2 cellular contexts compared by ENCODE assay signal in the genomic region with DNA sequence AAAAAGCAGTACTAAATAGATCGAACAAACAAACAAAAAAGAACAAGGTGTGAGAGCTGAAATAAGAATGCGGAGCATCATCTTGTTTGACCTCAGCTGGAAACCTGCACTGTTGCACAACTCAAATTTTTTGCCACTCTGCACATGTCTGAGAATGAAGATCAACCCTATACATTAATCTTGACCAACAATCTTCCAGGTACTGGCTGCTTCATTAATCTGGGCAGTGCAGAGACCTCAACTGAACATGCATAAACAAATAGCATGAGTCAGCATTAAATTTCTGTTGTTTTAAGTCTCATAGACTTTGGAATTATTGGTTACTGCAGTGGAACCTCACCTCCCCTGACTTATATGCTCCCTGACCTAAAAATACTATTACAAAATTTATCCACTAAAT.
TF ChIP-seq lines count a peak whose summit lies in the region.

No MANE protein-coding gene starts in this region.

TF ChIP-seq in GM23338, 12 proteins besides CTCF, POLR2A, EP300 and RAD21 (continued from another document and continues in another):
- TF ChIP-seq, protein P1, sequence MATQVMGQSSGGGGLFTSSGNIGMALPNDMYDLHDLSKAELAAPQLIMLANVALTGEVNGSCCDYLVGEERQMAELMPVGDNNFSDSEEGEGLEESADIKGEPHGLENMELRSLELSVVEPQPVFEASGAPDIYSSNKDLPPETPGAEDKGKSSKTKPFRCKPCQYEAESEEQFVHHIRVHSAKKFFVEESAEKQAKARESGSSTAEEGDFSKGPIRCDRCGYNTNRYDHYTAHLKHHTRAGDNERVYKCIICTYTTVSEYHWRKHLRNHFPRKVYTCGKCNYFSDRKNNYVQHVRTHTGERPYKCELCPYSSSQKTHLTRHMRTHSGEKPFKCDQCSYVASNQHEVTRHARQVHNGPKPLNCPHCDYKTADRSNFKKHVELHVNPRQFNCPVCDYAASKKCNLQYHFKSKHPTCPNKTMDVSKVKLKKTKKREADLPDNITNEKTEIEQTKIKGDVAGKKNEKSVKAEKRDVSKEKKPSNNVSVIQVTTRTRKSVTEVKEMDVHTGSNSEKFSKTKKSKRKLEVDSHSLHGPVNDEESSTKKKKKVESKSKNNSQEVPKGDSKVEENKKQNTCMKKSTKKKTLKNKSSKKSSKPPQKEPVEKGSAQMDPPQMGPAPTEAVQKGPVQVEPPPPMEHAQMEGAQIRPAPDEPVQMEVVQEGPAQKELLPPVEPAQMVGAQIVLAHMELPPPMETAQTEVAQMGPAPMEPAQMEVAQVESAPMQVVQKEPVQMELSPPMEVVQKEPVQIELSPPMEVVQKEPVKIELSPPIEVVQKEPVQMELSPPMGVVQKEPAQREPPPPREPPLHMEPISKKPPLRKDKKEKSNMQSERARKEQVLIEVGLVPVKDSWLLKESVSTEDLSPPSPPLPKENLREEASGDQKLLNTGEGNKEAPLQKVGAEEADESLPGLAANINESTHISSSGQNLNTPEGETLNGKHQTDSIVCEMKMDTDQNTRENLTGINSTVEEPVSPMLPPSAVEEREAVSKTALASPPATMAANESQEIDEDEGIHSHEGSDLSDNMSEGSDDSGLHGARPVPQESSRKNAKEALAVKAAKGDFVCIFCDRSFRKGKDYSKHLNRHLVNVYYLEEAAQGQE (IDR thresholded peaks at IDR 0.05; ENCODE audit: unreplicated experiment) = no peak
- TF ChIP-seq JUNB (IDR thresholded peaks at IDR 0.05; ENCODE audit: unreplicated experiment) (no peak), ZNF331 (CRISPR knock-in tag; IDR thresholded peaks at IDR 0.05; ENCODE audit: low read depth) (no peak), ZNF462 (CRISPR knock-in tag; IDR thresholded peaks at IDR 0.05) (no peak), CREB1 (CRISPR knock-in tag; IDR thresholded peaks at IDR 0.05; ENCODE audit: low read depth) (no peak), ZNF114 (CRISPR knock-in tag; IDR thresholded peaks at IDR 0.05) (no peak), NANOG (IDR thresholded peaks at IDR 0.05; ENCODE audit: borderline replicate concordance) (no peak), EZH2phosphoT487 (IDR thresholded peaks at IDR 0.05; ENCODE audit: unreplicated experiment) (no peak), POLR2AphosphoS5 (IDR thresholded peaks at IDR 0.05; ENCODE audit: low read depth) (no peak)
- TF ChIP-seq, protein P2, sequence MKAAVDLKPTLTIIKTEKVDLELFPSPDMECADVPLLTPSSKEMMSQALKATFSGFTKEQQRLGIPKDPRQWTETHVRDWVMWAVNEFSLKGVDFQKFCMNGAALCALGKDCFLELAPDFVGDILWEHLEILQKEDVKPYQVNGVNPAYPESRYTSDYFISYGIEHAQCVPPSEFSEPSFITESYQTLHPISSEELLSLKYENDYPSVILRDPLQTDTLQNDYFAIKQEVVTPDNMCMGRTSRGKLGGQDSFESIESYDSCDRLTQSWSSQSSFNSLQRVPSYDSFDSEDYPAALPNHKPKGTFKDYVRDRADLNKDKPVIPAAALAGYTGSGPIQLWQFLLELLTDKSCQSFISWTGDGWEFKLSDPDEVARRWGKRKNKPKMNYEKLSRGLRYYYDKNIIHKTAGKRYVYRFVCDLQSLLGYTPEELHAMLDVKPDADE (IDR thresholded peaks at IDR 0.05) = no peak

TF ChIP-seq in K562, 482 proteins besides CTCF, POLR2A, EP300 and RAD21 (continued from another document):
- TF ChIP-seq, protein P3, sequence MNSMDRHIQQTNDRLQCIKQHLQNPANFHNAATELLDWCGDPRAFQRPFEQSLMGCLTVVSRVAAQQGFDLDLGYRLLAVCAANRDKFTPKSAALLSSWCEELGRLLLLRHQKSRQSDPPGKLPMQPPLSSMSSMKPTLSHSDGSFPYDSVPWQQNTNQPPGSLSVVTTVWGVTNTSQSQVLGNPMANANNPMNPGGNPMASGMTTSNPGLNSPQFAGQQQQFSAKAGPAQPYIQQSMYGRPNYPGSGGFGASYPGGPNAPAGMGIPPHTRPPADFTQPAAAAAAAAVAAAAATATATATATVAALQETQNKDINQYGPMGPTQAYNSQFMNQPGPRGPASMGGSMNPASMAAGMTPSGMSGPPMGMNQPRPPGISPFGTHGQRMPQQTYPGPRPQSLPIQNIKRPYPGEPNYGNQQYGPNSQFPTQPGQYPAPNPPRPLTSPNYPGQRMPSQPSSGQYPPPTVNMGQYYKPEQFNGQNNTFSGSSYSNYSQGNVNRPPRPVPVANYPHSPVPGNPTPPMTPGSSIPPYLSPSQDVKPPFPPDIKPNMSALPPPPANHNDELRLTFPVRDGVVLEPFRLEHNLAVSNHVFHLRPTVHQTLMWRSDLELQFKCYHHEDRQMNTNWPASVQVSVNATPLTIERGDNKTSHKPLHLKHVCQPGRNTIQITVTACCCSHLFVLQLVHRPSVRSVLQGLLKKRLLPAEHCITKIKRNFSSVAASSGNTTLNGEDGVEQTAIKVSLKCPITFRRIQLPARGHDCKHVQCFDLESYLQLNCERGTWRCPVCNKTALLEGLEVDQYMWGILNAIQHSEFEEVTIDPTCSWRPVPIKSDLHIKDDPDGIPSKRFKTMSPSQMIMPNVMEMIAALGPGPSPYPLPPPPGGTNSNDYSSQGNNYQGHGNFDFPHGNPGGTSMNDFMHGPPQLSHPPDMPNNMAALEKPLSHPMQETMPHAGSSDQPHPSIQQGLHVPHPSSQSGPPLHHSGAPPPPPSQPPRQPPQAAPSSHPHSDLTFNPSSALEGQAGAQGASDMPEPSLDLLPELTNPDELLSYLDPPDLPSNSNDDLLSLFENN (IDR thresholded peaks at IDR 0.05; ENCODE audit: low read depth in 2 of 2, low read length in 2 of 2) = no peak
- TF ChIP-seq TEAD4 (IDR thresholded peaks at IDR 0.05; ENCODE audit: low read length) = peak; percentile 44; the same call in 1 of the 2 replicates
- no peak for TF ChIP-seq TEAD4 (CRISPR knock-in tag; IDR thresholded peaks at IDR 0.05; ENCODE audit: borderline replicate concordance)
- no peak for TF ChIP-seq ZNF175 (CRISPR knock-in tag; IDR thresholded peaks at IDR 0.05; ENCODE audit: low read depth)
- no peak for TF ChIP-seq EZH2 (IDR thresholded peaks at IDR 0.05; ENCODE audit: borderline replicate concordance, low read depth, low read length)
- TF ChIP-seq BACH1 (tag; IDR thresholded peaks at IDR 0.05) = peak; percentile 45; the same call in 1 of the 2 replicates
- TF ChIP-seq SNAPC5 (CRISPR knock-in tag; IDR thresholded peaks at IDR 0.05) = no peak
- TF ChIP-seq XRCC5 (IDR thresholded peaks at IDR 0.05; ENCODE audit: low read depth, low read length) = no peak
- TF ChIP-seq NFE2 (IDR thresholded peaks at IDR 0.05; ENCODE audit: low read depth) = peak; percentile 83
- 0 out of 2 replicates have a peak, but pooled peaks have one; percentile 36 for TF ChIP-seq SMARCA4 (IDR thresholded peaks at IDR 0.05)
- no peak for TF ChIP-seq HLTF (IDR thresholded peaks at IDR 0.05)
- peak; percentile 50 for TF ChIP-seq CBFA2T3 (IDR thresholded peaks at IDR 0.05)
- 0 out of 4 replicates have a peak, but pooled peaks of 1 of the 2 experiments have one; percentile 39 for TF ChIP-seq TRIM24 (IDR thresholded peaks at IDR 0.05)
- TF ChIP-seq CHD1 (IDR thresholded peaks at IDR 0.05; ENCODE audit: low read length) = no peak
- no peak for TF ChIP-seq LARP7 (IDR thresholded peaks at IDR 0.05)
- TF ChIP-seq FIP1L1 (IDR thresholded peaks at IDR 0.05; ENCODE audit: low read depth, low read length, poor library complexity, severe bottlenecking) = no peak
- no peak for TF ChIP-seq MCM5 (IDR thresholded peaks at IDR 0.05; ENCODE audit: low read depth)
- no peak for TF ChIP-seq CREB5 (CRISPR knock-in tag; IDR thresholded peaks at IDR 0.05)
- no peak for TF ChIP-seq CREB1 (IDR thresholded peaks at IDR 0.05)
- no peak for TF ChIP-seq CREB1 (CRISPR knock-in tag; IDR thresholded peaks at IDR 0.05)
- TF ChIP-seq ZNF253 (CRISPR knock-in tag; conservative IDR thresholded peaks at IDR 0.05) = no peak
- peak; percentile 63 for TF ChIP-seq ARID1B (IDR thresholded peaks at IDR 0.05)
- TF ChIP-seq TBL1XR1 (IDR thresholded peaks at IDR 0.05; ENCODE audit: low read length in 2 of 2) = no peak
- TF ChIP-seq ZNF316 (IDR thresholded peaks at IDR 0.05) = peak; percentile 98
- no peak for TF ChIP-seq MITF (IDR thresholded peaks at IDR 0.05)
- TF ChIP-seq SIX5 (IDR thresholded peaks at IDR 0.05; ENCODE audit: borderline replicate concordance in 1 of 2, insufficient read depth in 1 of 2, low read depth in 1 of 2, low read length in 2 of 2) = no peak
- TF ChIP-seq NFE2L1 (tag; IDR thresholded peaks at IDR 0.05; ENCODE audit: borderline replicate concordance, low read depth) = peak; percentile 64; the same call in 1 of the 2 replicates
- no peak for TF ChIP-seq ZFP30 (CRISPR knock-in tag; IDR thresholded peaks at IDR 0.05; ENCODE audit: borderline replicate concordance)
- no peak for TF ChIP-seq NFIC (IDR thresholded peaks at IDR 0.05)
- TF ChIP-seq MAFG (tag; conservative IDR thresholded peaks at IDR 0.05) = peak; percentile 96
- TF ChIP-seq HDAC2 (IDR thresholded peaks at IDR 0.05) = no peak
- TF ChIP-seq SOX6 (IDR thresholded peaks at IDR 0.05) = 0 out of 2 replicates have a peak, but pooled peaks have one; percentile 23
- no peak for TF ChIP-seq BRF1 (IDR thresholded peaks at IDR 0.05; ENCODE audit: borderline replicate concordance, extremely low read depth, insufficient read length)
- peak; percentile 98 for TF ChIP-seq MAFK (IDR thresholded peaks at IDR 0.05; ENCODE audit: low read length)
- peak; percentile 53 for TF ChIP-seq TAL1 (IDR thresholded peaks at IDR 0.05)
- no peak for TF ChIP-seq HNRNPK (IDR thresholded peaks at IDR 0.05; ENCODE audit: low read depth, low read length, poor library complexity, severe bottlenecking)
- TF ChIP-seq C11orf30 (IDR thresholded peaks at IDR 0.05; ENCODE audit: low read depth) = peak; percentile 95
- no peak for TF ChIP-seq NCOR1 (IDR thresholded peaks at IDR 0.05)
- no peak for TF ChIP-seq ZNF3 (CRISPR knock-in tag; IDR thresholded peaks at IDR 0.05)
- no peak for TF ChIP-seq NCOA1 (IDR thresholded peaks at IDR 0.05; ENCODE audit: low read depth)
